In genomic region chr3:46882377-46883015, GRCh38 we compare ENCODE assay signal across 8 cellular contexts. TPM values are rescaled to one million over a fixed set of nuclear protein-coding genes. Genes with fewer than 3 reads are reported as not detected.
DNase-seq lines count a peak whose midpoint lies in the region; ATAC-seq and TF ChIP-seq lines count a peak whose summit lies in the region.

No MANE protein-coding gene starts in this region.

- TF ChIP-seq CTCF in IMR-90 (conservative IDR thresholded peaks at IDR 0.05; ENCODE audit: low read depth, low read length) (no peak), cardiac fibroblast (IDR thresholded peaks at IDR 0.05; ENCODE audit: low read depth, low read length) (no peak), lower leg skin (IDR thresholded peaks at IDR 0.05) (no peak), tibial nerve (IDR thresholded peaks at IDR 0.05) (no peak)

- H4K8ac ChIP-seq in IMR-90 (ENCODE audit: low read depth in 2 of 2, low read length in 2 of 2): no peak overlapping the region

- H3K4me3 ChIP-seq in BLaER1 (peak overlapping the region; percentile 70), IMR-90 (ENCODE audit: insufficient read depth, low read depth, low read length) (peak overlapping the region; percentile 51), cardiac fibroblast (replicated peaks in 1 of 2; ENCODE audit: low read depth in 2 of 2, low read length in 2 of 2) (peak overlapping the region; percentile 43 to 58), lower leg skin (ENCODE audit: low read depth, poor library complexity, severe bottlenecking) (peak overlapping the region; percentile 33), tibial nerve (peak overlapping the region; percentile 45 to 81 (median 66))

- peak overlapping the region; percentile 100 for H3K4me2 ChIP-seq in BLaER1
- H3K4me2 ChIP-seq in IMR-90 (ENCODE audit: low read depth, low read length): peak overlapping the region; percentile 88

- WGBS in IMR-90 (ENCODE audit: extremely low coverage in 2 of 2, insufficient read length in 1 of 2), 2 experiments: 1% methylated on average over 34 of the region's 67 CpGs; no CpG with 5 or more reads in 1 of the 2 experiments
- WGBS in lower leg skin, 2 donors: 1% methylated on average over 46 to 59 of the region's 67 CpGs
- WGBS in tibial nerve, 2 donors: 1 to 2% methylated on average over 46 to 60 of the region's 67 CpGs

- no peaks in the 10 kb centered on the region for H3K36me3 ChIP-seq in BLaER1
- no peaks in the 10 kb centered on the region for H3K36me3 ChIP-seq in IMR-90 (ENCODE audit: control insufficient read depth, insufficient read depth, low read length)
- H3K36me3 ChIP-seq in tibial nerve: no peaks in the 10 kb centered on the region

- H3K23ac ChIP-seq in IMR-90 (ENCODE audit: low read depth, low read length): no peak overlapping the region

- no peak overlapping the region for H4K5ac ChIP-seq in IMR-90 (ENCODE audit: low read depth, low read length)

- H3K4ac ChIP-seq in IMR-90 (ENCODE audit: low read depth, low read length): no peak overlapping the region

- BruUV-seq in IMR-90 (replicated peaks; lab: Mats Ljungman, UMichigan): no TSS peak

- TF ChIP-seq POLR2A in IMR-90 (IDR thresholded peaks at IDR 0.05; ENCODE audit: low read depth, low read length): no peak
- TF ChIP-seq POLR2A in lower leg skin (IDR thresholded peaks at IDR 0.05): no peak
- no peak for TF ChIP-seq POLR2A in tibial nerve (IDR thresholded peaks at IDR 0.05)

- H2BK120ac ChIP-seq in IMR-90 (ENCODE audit: low read depth, low read length): no peak overlapping the region

- peaks cover 61% of the 10 kb centered on the region for H3K27me3 ChIP-seq in BLaER1
- peaks cover 62% of the 10 kb centered on the region for H3K27me3 ChIP-seq in IMR-90 (ENCODE audit: control insufficient read depth, insufficient read depth, low read length)
- peaks cover 0 to 33% of the 10 kb centered on the region in 2 donors for H3K27me3 ChIP-seq in tibial nerve

- dilution Hi-C loops in IMR-90 (cut with HindIII; ENCODE audit: low sequenced_read_pairs, unreplicated experiment): no loop called here

- H4K91ac ChIP-seq in IMR-90 (ENCODE audit: insufficient read depth, low read depth, low read length): no peak overlapping the region

- POLR2A ChIA-PET in IMR-90 (lab: Charles Lee; ENCODE audit: unreplicated experiment): interaction anchor here (0.6 to 1.0 kb wide), 2 partner anchors 12 to 262 kb away, joined by 3 read pairs; no protein-coding TSS in a partner anchor

- peak overlapping the region; percentile 65 for H3K9ac ChIP-seq in BLaER1
- H3K9ac ChIP-seq in IMR-90 (ENCODE audit: low read depth, low read length): peak overlapping the region; percentile 40; the same call in 1 of the 2 replicates

- no peak overlapping the region for H2BK5ac ChIP-seq in IMR-90 (ENCODE audit: low read depth, low read length, poor library complexity, severe bottlenecking)

- H3K4me1 ChIP-seq in BLaER1 (peaks cover 56% of the 10 kb centered on the region), IMR-90 (ENCODE audit: control insufficient read depth, insufficient read depth, low read length) (no peaks in the 10 kb centered on the region), tibial nerve (peaks cover 0 to 35% (median 14%) of the 10 kb centered on the region in 4 donors)

- in situ Hi-C loops in IMR-90 (cut with MboI; ENCODE audit: low sequenced_read_pairs): loop anchor here (25.0 kb wide), 1 partner anchor 395 kb away; the partner anchor contains the start of gene RTP3

- DNase-seq in IMR-90 (no peak), cardiac fibroblast (ENCODE audit: low read depth in 2 of 2) (peak in 1 of 2 donors; percentile 56), lower leg skin (ENCODE audit: low spot score in 2 of 2) (peak in 1 of 2 donors; percentile 91), tibial nerve (ENCODE audit: low spot score in 2 of 2) (no peak), Ammon's horn (ENCODE audit: low spot score) (no peak)

- no peak overlapping the region for H3K18ac ChIP-seq in IMR-90 (ENCODE audit: low read depth, low read length)

- H3K14ac ChIP-seq in IMR-90 (replicated peaks; ENCODE audit: low read depth, low read length): no peak overlapping the region

- no peak overlapping the region for H2AK5ac ChIP-seq in IMR-90 (ENCODE audit: low read depth, low read length)

- H3K9me1 ChIP-seq in IMR-90 (ENCODE audit: insufficient read depth, low read length): no peaks in the 10 kb centered on the region

- no peak overlapping the region for H2BK15ac ChIP-seq in IMR-90 (ENCODE audit: low read depth, low read length)

- CTCF ChIA-PET in IMR-90 (lab: Yijun Ruan, JAX): interaction anchor here (1.0 kb wide), 1 partner anchor 9 kb away, joined by 6 read pairs; no protein-coding TSS in a partner anchor

- H4K20me1 ChIP-seq in BLaER1: peaks cover 24% of the 10 kb centered on the region
- no peaks in the 10 kb centered on the region for H4K20me1 ChIP-seq in IMR-90 (ENCODE audit: insufficient read depth, low read length)

- H2AK9ac ChIP-seq in IMR-90 (replicated peaks; ENCODE audit: low read depth, low read length, poor library complexity): peak overlapping the region; percentile 77

- no peak for TF ChIP-seq EP300 in tibial nerve (IDR thresholded peaks at IDR 0.05)

- ATAC-seq in IMR-90 (ENCODE audit: low read depth) (peak; percentile 49), GM18867 (IDR thresholded peaks at IDR 0.05; ENCODE audit: unreplicated experiment) (no peak), GM19395 (IDR thresholded peaks at IDR 0.05; ENCODE audit: unreplicated experiment) (no peak)

- TF ChIP-seq RAD21 in IMR-90 (IDR thresholded peaks at IDR 0.05; ENCODE audit: low read length): no peak

- no peak overlapping the region for H3K27ac ChIP-seq in BLaER1
- no peak overlapping the region for H3K27ac ChIP-seq in IMR-90 (ENCODE audit: insufficient read depth, low read length)
- H3K27ac ChIP-seq in tibial nerve: peak overlapping the region in 3 of 4 donors; percentile 75 to 83 (median 78)

- H2BK20ac ChIP-seq in IMR-90 (ENCODE audit: low read depth, low read length): no peak overlapping the region

- H3K56ac ChIP-seq in IMR-90 (ENCODE audit: extremely low read depth, insufficient read depth, low read length): no peak overlapping the region

- H3K79me1 ChIP-seq in IMR-90 (ENCODE audit: low read depth in 1 of 2, low read length in 2 of 2): no peaks in the 10 kb centered on the region

- no peaks in the 10 kb centered on the region for H3K9me3 ChIP-seq in BLaER1
- H3K9me3 ChIP-seq in IMR-90 (ENCODE audit: control insufficient read depth, insufficient read depth, low read length): no peaks in the 10 kb centered on the region
- H3K9me3 ChIP-seq in tibial nerve: no peaks in the 10 kb centered on the region

- intact Hi-C loops in IMR-90 (cut with micrococcal nuclease): loop anchor here (1.0 kb wide), 1 partner anchor 28 kb away; no protein-coding TSS in a partner anchor
- intact Hi-C loops in lower leg skin (cut with DNase I; ENCODE audit: low total_unique reads): no loop called here

- peak overlapping the region; percentile 66 for H2AFZ ChIP-seq in IMR-90 (replicated peaks; ENCODE audit: low read length, poor library complexity)

TF ChIP-seq in IMR-90, 13 proteins besides CTCF, POLR2A, EP300 and RAD21:
- no peak for TF ChIP-seq SMC3 (IDR thresholded peaks at IDR 0.05; ENCODE audit: low read depth, low read length)
- TF ChIP-seq CEBPB (IDR thresholded peaks at IDR 0.05; ENCODE audit: low read depth, low read length): no peak
- no peak for TF ChIP-seq FOS (IDR thresholded peaks at IDR 0.05; ENCODE audit: low read depth, low read length)
- no peak for TF ChIP-seq NFE2L2 (IDR thresholded peaks at IDR 0.05; ENCODE audit: low read depth, low read length)
- no peak for TF ChIP-seq USF2 (IDR thresholded peaks at IDR 0.05; ENCODE audit: low read depth, low read length)
- TF ChIP-seq MXI1 (IDR thresholded peaks at IDR 0.05; ENCODE audit: borderline replicate concordance, low read depth, low read length): no peak
- TF ChIP-seq MAFK (IDR thresholded peaks at IDR 0.05; ENCODE audit: low read depth, low read length): no peak
- TF ChIP-seq CHD1 (IDR thresholded peaks at IDR 0.05; ENCODE audit: low read depth, low read length): no peak
- no peak for TF ChIP-seq BHLHE40 (IDR thresholded peaks at IDR 0.05; ENCODE audit: low read depth, low read length)
- TF ChIP-seq RFX5 (IDR thresholded peaks at IDR 0.05; ENCODE audit: low read depth, low read length): no peak
- no peak for TF ChIP-seq MAZ (IDR thresholded peaks at IDR 0.05; ENCODE audit: borderline replicate concordance, low read depth, low read length)
- no peak for TF ChIP-seq ELK1 (IDR thresholded peaks at IDR 0.05; ENCODE audit: borderline replicate concordance, low read depth, low read length)
- no peak for TF ChIP-seq RCOR1 (IDR thresholded peaks at IDR 0.05; ENCODE audit: insufficient replicate concordance, low read length)

RNA-seq across cellular contexts. Expression of gene PTH1R, which starts 5.0 kb away (rescaled TPM):
- total RNA-seq in IMR-90 (2012; rRNA removed) (under 0.01 and 0.18 TPM in 2 replicates), lower leg skin (1 to 10 TPM; 1.8 to 5.4 (median 2.5) TPM), tibial nerve (10 to 100 TPM in 3 of 4 donors, 1 to 10 TPM in 1; 8.1 to 14.3 (median 13.6) TPM)
- polyA plus RNA-seq in IMR-90 (2012; rRNA removed): 0.15 and 0.56 TPM in 2 replicates
- polyA plus RNA-seq in IMR-90 (2012; cell fraction: cytosol; rRNA removed): 0.24 and 0.28 TPM in 2 replicates
- 0.23 and 0.77 TPM in 2 replicates for polyA plus RNA-seq in IMR-90 (2012; cell fraction: nucleus; rRNA removed; ENCODE audit: low replicate concordance)

RNA-seq across cellular contexts. Expression of gene MYL3, which starts 19.3 kb away (rescaled TPM):
- total RNA-seq in IMR-90 (2012; rRNA removed) (not detected in 2 replicates), lower leg skin (1 to 10 TPM in 2 of 4 donors, under 1 TPM in 1, not detected in 1; 0.59 to 1.7 (median 1.3) TPM), tibial nerve (10 to 100 TPM in 1 of 4 donors, 1 to 10 TPM in 3; 5.4 to 17.1 (median 8.6) TPM)
- polyA plus RNA-seq in IMR-90 (2012; rRNA removed): 0.09 TPM in 1 of 2 replicates, not detected in the other
- polyA plus RNA-seq in IMR-90 (2012; cell fraction: cytosol; rRNA removed): not detected in 2 replicates
- polyA plus RNA-seq in IMR-90 (2012; cell fraction: nucleus; rRNA removed; ENCODE audit: low replicate concordance): not detected in 2 replicates

Comparison
In these comparisons a context has a peak if more than half of its experiments do, and no peak if none do; other contexts are left out.
1. H3K27ac ChIP-seq: peak in tibial nerve (3 of 4); none in BLaER1 (single experiment) and IMR-90 (single experiment).
2. Peak in every context shown above with its lines, with median percentiles within 50 percentile points of each other: H3K4me3 ChIP-seq.